ENCODE assay signal across 8 cellular contexts in genomic region chr10:101060036-101060950, GRCh38. TPM values are rescaled to one million over a fixed set of nuclear protein-coding genes. Genes with fewer than 3 reads are reported as not detected.
DNase-seq lines count a peak whose midpoint lies in the region; ATAC-seq and TF ChIP-seq lines count a peak whose summit lies in the region.

No MANE protein-coding gene starts in this region.

- H3K36me3 Mint-ChIP-seq in type B pancreatic cell = peaks cover under 1% of the 10 kb centered on the region

- DNase-seq in GM10266 (ENCODE audit: extremely low spot score) = peak; percentile 90
- DNase-seq in NCI-H1092 treated with DMSO at 0.1 percent for 48 hours (lab: John Stamatoyannopoulos, UW) = peak; percentile 93
- peak; percentile 86 for DNase-seq in SKM-1 (lab: John Stamatoyannopoulos, UW; ENCODE audit: unreplicated experiment)
- peak; percentile 75 for DNase-seq in activated naive CD8-positive, alpha-beta T cell treated with anti-CD3 and anti-CD28 coated beads, Interleukin-2, amount 50 U/mL, for 16 hours (ENCODE audit: low read depth, low spot score)
- DNase-seq in cardiac septum (ENCODE audit: low spot score) = peak; percentile 92
- DNase-seq in posterior cingulate gyrus = peak; percentile 68 to 95 (median 86)
- peak; percentile 89 for DNase-seq in type B pancreatic cell (ENCODE audit: extremely low spot score, unreplicated experiment)

- no peaks in the 10 kb centered on the region for H3K9me3 Mint-ChIP-seq in type B pancreatic cell

- peaks cover 23% of the 10 kb centered on the region for H3K27me3 Mint-ChIP-seq in type B pancreatic cell

- peak; percentile 45 for ATAC-seq in HG02623 (IDR thresholded peaks at IDR 0.05; ENCODE audit: unreplicated experiment)

- H3K27ac Mint-ChIP-seq in type B pancreatic cell = peak overlapping the region; percentile 96

- H3K4me1 Mint-ChIP-seq in type B pancreatic cell (ENCODE audit: unreplicated experiment) = peaks cover 32% of the 10 kb centered on the region

- intact Hi-C loops in cardiac septum (cut with DNase I) (loop anchor here (5.0 kb wide), 1 partner anchor 63 kb away; the partner anchor contains the start of gene LZTS2), posterior cingulate gyrus (cut with DNase I) (loop anchor here (2.0 kb wide), 1 partner anchor 19 kb away; no protein-coding TSS in a partner anchor)

- H3K4me3 Mint-ChIP-seq in type B pancreatic cell = peak overlapping the region; percentile 98

- peak; percentile 93 for TF ChIP-seq CTCF in GM10266 (IDR thresholded peaks at IDR 0.05; ENCODE audit: control insufficient read depth, insufficient read depth, low read depth, missing control alignments)
- peak; percentile 97 for TF ChIP-seq CTCF in type B pancreatic cell (conservative IDR thresholded peaks at IDR 0.05)

RNA-seq across cellular contexts. Expression of gene KAZALD1, which starts 1.5 kb away (rescaled TPM):
- total RNA-seq in cardiac septum = 12.1 TPM
- total RNA-seq in type B pancreatic cell (ENCODE audit: low replicate concordance) = 6.9 and 17.1 TPM in 2 replicates

RNA-seq across cellular contexts. Expression of gene SFXN3, which starts 29.3 kb away (rescaled TPM):
- total RNA-seq in cardiac septum (30.8 TPM), type B pancreatic cell (ENCODE audit: low replicate concordance) (15.3 and 25.7 TPM in 2 replicates)

RNA-seq across cellular contexts. Expression of gene PDZD7, which starts 29.4 kb away (rescaled TPM):
- total RNA-seq in cardiac septum (0.40 TPM), type B pancreatic cell (ENCODE audit: low replicate concordance) (1.4 and 2.0 TPM in 2 replicates)

Comparison
In these comparisons a context has a peak if more than half of its experiments do, and no peak if none do; other contexts are left out.
1. Peak in every context shown above with its lines: DNase-seq and ATAC-seq.